Comparison of ENCODE assay signal across 27 cellular contexts in genomic region chr13:55440465-55441085, GRCh38.
"Had no signal": no experiment of that assay in that cellular context is flagged by ENCODE, and none has a peak within 500 bp of the region (broad histone marks: within the 10 kb centered on the region; RNA-seq: fewer than 3 reads in every experiment).

No MANE protein-coding gene starts in this region.

- H3K36me3 ChIP-seq: Peyer's patch, SJSA1 had no signal

- H3K9ac ChIP-seq: KMS-11 had no signal

- H3K4me3 Mint-ChIP-seq: activated CD8-positive, alpha-beta T cell treated with anti-CD3 and anti-CD28 coated beads, Interleukin-2, amount 10 ng/mL, durations not matched to agents 7 days and 5 days; activated naive CD8-positive, alpha-beta T cell treated with anti-CD3 and anti-CD28 coated beads, Interleukin-2, amount 50 U/mL, for 24 hours; T-helper 1 cell treated with Interleukin-12 subunit alpha and Interleukin-12 subunit beta and Interleukin-4 antibody, amounts not matched to agents 30 μg/mL and 1 μg/mL, for 36 hours had no signal

- H3K27me3 ChIP-seq: Peyer's patch, SJSA1 had no signal

- H3K27ac ChIP-seq: KMS-11, Peyer's patch, RWPE1, SJSA1 had no signal

- H3K27ac Mint-ChIP-seq: activated CD8-positive, alpha-beta T cell treated with anti-CD3 and anti-CD28 coated beads, Interleukin-2, amount 10 ng/mL, durations not matched to agents 7 days and 5 days; activated naive CD4-positive, alpha-beta T cell treated with anti-CD3 and anti-CD28 coated beads, Interleukin-2, amount 50 U/mL, for 72 hours; activated naive CD8-positive, alpha-beta T cell treated with anti-CD3 and anti-CD28 coated beads, Interleukin-2, amount 50 U/mL, for 24 hours; T-helper 1 cell treated with Interleukin-12 subunit alpha and Interleukin-12 subunit beta and Interleukin-4 antibody, amounts not matched to agents 30 μg/mL and 1 μg/mL, for 36 hours had no signal

- H3K27me3 Mint-ChIP-seq: activated naive CD8-positive, alpha-beta T cell treated with anti-CD3 and anti-CD28 coated beads, Interleukin-2, amount 50 U/mL, for 24 hours had no signal

- H3K4me3 ChIP-seq: Peyer's patch, SJSA1 had no signal

- ATAC-seq: activated CD8-positive, alpha-beta T cell treated with anti-CD3 and anti-CD28 coated beads, Interleukin-2, amount 10 ng/mL, durations not matched to agents 7 days and 5 days; activated naive CD4-positive, alpha-beta T cell treated with anti-CD3 and anti-CD28 coated beads, Interleukin-2, amount 50 U/mL, for 72 hours; activated naive CD8-positive, alpha-beta T cell treated with anti-CD3 and anti-CD28 coated beads, Interleukin-2, amount 50 U/mL, for 24 hours; SK-N-SH treated with all-trans-retinoic acid at 6 μM for 48 hours had no signal

- H3K4me1 ChIP-seq: Peyer's patch, SJSA1 had no signal

- H3K4me1 Mint-ChIP-seq: activated naive CD8-positive, alpha-beta T cell treated with anti-CD3 and anti-CD28 coated beads, Interleukin-2, amount 50 U/mL, for 24 hours had no signal

- DNase-seq: activated CD4-positive, alpha-beta T cell treated with anti-CD3 and anti-CD28 coated beads for 48 hours; activated CD4-positive, alpha-beta T cell treated with anti-CD3 and anti-CD28 coated beads, Interleukin-2, amount 50 U/mL, for 4 hours; activated CD4-positive, CD25-positive, alpha-beta regulatory T cell treated with anti-CD3 and anti-CD28 coated beads, Interleukin-2, amount 50 U/mL, for 72 hours; activated CD8-positive, alpha-beta memory T cell treated with anti-CD3 and anti-CD28 coated beads, Interleukin-2, amount 50 U/mL, for 48 hours; activated CD8-positive, alpha-beta T cell treated with anti-CD3 and anti-CD28 coated beads, Interleukin-2, amount 10 ng/mL, durations not matched to agents 7 days and 5 days; activated naive CD4-positive, alpha-beta T cell; activated naive CD8-positive, alpha-beta T cell treated with anti-CD3 and anti-CD28 coated beads, Interleukin-2, amount 50 U/mL, for 24 hours; activated T-cell treated with anti-CD3 and anti-CD28 coated beads, Interleukin-2, amount 50 U/mL, for 1 hour; amygdala; cerebellar nuclear complex; NCI-H1092; NCI-H1417; NCI-H1930; NCI-H2171; NCI-H2227 treated with DMSO at 0.1 percent for 48 hours; NCI-H446 treated with DMSO at 0.1 percent for 48 hours; NCI-H524 treated with DMSO at 0.1 percent for 48 hours; NCI-H774; NK-92 treated with Interleukin-12 subunit alpha and Interleukin-12 subunit beta, amount 100 ng/mL, for 24 hours; Peyer's patch; Right ventricle myocardium superior had no signal

- H3K9me3 ChIP-seq: Peyer's patch, SJSA1 had no signal
